In the genomic region with DNA sequence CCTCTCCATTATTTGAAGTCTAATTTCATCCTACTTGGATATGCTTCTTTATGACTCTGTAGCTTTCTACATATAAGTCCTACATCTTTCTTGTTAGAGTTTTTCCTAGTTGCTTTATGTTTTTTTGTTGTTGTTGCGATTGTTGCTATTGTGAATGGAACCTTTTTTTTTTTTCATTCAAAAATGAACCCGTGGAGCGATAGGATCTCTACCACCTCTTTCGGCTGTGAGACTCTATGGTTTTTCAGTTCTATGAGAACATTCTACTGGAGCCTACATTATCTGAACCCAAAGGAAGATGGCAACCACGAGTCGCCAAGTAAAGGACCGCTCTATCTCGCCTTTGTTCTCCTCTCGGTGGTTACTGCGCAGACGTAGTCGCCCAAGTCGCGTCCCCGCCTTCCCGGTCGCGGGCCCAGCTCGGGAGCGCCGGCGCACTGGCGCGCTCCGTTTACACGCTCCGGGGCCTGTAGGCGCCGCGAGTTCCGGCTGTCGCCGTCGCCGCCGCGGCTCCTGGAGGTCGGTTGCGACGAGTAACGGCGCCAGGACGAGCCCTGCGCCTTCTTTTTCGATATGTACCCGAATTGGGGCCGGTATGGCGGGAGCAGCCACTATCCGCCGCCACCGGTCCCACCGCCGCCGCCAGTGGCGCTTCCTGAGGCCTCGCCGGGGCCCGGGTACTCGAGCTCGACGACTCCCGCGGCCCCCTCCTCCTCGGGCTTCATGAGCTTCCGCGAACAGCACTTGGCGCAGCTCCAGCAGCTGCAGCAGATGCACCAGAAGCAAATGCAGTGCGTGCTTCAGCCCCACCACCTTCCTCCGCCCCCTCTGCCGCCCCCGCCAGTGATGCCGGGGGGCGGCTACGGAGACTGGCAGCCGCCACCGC, we compare ENCODE assay signal across 8 cellular contexts. TPM values are rescaled to one million over a fixed set of nuclear protein-coding genes. Genes with fewer than 3 reads are reported as not detected.
DNase-seq lines count a peak whose midpoint lies in the region; ATAC-seq and TF ChIP-seq lines count a peak whose summit lies in the region.

A gene with protein sequence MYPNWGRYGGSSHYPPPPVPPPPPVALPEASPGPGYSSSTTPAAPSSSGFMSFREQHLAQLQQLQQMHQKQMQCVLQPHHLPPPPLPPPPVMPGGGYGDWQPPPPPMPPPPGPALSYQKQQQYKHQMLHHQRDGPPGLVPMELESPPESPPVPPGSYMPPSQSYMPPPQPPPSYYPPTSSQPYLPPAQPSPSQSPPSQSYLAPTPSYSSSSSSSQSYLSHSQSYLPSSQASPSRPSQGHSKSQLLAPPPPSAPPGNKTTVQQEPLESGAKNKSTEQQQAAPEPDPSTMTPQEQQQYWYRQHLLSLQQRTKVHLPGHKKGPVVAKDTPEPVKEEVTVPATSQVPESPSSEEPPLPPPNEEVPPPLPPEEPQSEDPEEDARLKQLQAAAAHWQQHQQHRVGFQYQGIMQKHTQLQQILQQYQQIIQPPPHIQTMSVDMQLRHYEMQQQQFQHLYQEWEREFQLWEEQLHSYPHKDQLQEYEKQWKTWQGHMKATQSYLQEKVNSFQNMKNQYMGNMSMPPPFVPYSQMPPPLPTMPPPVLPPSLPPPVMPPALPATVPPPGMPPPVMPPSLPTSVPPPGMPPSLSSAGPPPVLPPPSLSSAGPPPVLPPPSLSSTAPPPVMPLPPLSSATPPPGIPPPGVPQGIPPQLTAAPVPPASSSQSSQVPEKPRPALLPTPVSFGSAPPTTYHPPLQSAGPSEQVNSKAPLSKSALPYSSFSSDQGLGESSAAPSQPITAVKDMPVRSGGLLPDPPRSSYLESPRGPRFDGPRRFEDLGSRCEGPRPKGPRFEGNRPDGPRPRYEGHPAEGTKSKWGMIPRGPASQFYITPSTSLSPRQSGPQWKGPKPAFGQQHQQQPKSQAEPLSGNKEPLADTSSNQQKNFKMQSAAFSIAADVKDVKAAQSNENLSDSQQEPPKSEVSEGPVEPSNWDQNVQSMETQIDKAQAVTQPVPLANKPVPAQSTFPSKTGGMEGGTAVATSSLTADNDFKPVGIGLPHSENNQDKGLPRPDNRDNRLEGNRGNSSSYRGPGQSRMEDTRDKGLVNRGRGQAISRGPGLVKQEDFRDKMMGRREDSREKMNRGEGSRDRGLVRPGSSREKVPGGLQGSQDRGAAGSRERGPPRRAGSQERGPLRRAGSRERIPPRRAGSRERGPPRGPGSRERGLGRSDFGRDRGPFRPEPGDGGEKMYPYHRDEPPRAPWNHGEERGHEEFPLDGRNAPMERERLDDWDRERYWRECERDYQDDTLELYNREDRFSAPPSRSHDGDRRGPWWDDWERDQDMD (N-terminal part only) (plus strand): TSS at position 400 of the 886 bp plus-strand sequence. CDS start 174 bp downstream, at position 574.

- H3K9me3 ChIP-seq in AG04450 (ENCODE audit: control insufficient read depth, insufficient read depth, low read length) (no peaks in the 10 kb centered on the region; the same call in 1 of the 2 replicates), spleen (no peaks in the 10 kb centered on the region)

- peak; percentile 30 to 80 (median 61) for TF ChIP-seq POLR2A in spleen (IDR thresholded peaks at IDR 0.05)

- H3K9me3 Mint-ChIP-seq in WTC11, result no peaks in the 10 kb centered on the region
- no peaks in the 10 kb centered on the region for H3K9me3 Mint-ChIP-seq in immature natural killer cell

- H3K27ac Mint-ChIP-seq in WTC11, result peak within 1 kb of the TSS; percentile 91
- peak within 1 kb of the TSS; percentile 85 to 98 (median 96) for H3K27ac Mint-ChIP-seq in immature natural killer cell

- H3K4me1 Mint-ChIP-seq in WTC11 (peaks cover 36% of the 10 kb centered on the region), immature natural killer cell (peaks cover 51% of the 10 kb centered on the region in 2 donors)

- POLR2A ChIA-PET in AG04450 (lab: Yijun Ruan, JAX), result interaction anchor here (0.6 to 1.3 kb wide), 8 partner anchors 13 to 1722 kb away, joined by 3 to 5 read pairs (median 4); a partner anchor contains a TSS
- POLR2A ChIA-PET in WTC11 (lab: Charles Lee), result interaction anchor here (0.6 to 1.3 kb wide), 3 partner anchors 31 to 142 kb away, joined by 3 to 4 read pairs (median 3); no protein-coding TSS in a partner anchor

- H3K4me3 ChIP-seq in AG04450 (ENCODE audit: low read depth, low read length), result peak within 1 kb of the TSS; percentile 84
- peak within 1 kb of the TSS; percentile 83 to 99 (median 94) for H3K4me3 ChIP-seq in spleen

- peak within 1 kb of the TSS; percentile 80 for H3K27ac ChIP-seq in AG04450 (ENCODE audit: low read depth, low read length)
- H3K27ac ChIP-seq in caudate nucleus (ENCODE audit: low read depth, low read length), result peak within 1 kb of the TSS; percentile 68
- H3K27ac ChIP-seq in spleen, result peak within 1 kb of the TSS; percentile 91 to 98 (median 92)

- peak; percentile 56 for TF ChIP-seq CTCF in AG04450 (IDR thresholded peaks at IDR 0.05; ENCODE audit: low read depth, low read length)
- no peak for TF ChIP-seq CTCF in WTC11 (IDR thresholded peaks at IDR 0.05)
- TF ChIP-seq CTCF in spleen (IDR thresholded peaks at IDR 0.05 in 8 of 11, conservative IDR thresholded peaks at IDR 0.05 in 3 of 11), result peak; percentile 3 to 78 (median 57)

- peaks cover 19 to 57% (median 51%) of the 10 kb centered on the region in 6 donors for H3K4me1 ChIP-seq in spleen

- CTCF ChIA-PET in AG04450 (lab: Charles Lee), result interaction anchor here (0.6 to 2.0 kb wide), 16 partner anchors 26 to 414 kb away, joined by 3 to 6 read pairs (median 4); no protein-coding TSS in a partner anchor
- CTCF ChIA-PET in WTC11 (lab: Charles Lee), result interaction anchor here (0.6 to 1.9 kb wide), 15 partner anchors 9 to 255 kb away, joined by 3 to 8 read pairs (median 3); a partner anchor contains a TSS

- peaks cover 5% of the 10 kb centered on the region for H3K27me3 Mint-ChIP-seq in WTC11 (ENCODE audit: low read depth)
- peaks cover 0 to 2% (median 0%) of the 10 kb centered on the region in 3 donors for H3K27me3 Mint-ChIP-seq in immature natural killer cell (ENCODE audit: low read depth in 3 of 3)

- DNase-seq in AG04450 (ENCODE audit: low read depth, low spot score), result peak; percentile 96
- peak; percentile 93 for DNase-seq in NCI-H2227 treated with DMSO at 0.1 percent for 48 hours (lab: John Stamatoyannopoulos, UW)
- DNase-seq in WTC11 (ENCODE audit: low spot score), result peak; percentile 87
- peak in 59 of 61 donors; percentile 13 to 94 (median 87) for DNase-seq in caudate nucleus (lab: John Stamatoyannopoulos, UW)
- DNase-seq in immature natural killer cell, result peak; percentile 94 to 97 (median 97)
- DNase-seq in spleen, result peak; percentile 98

- peak within 1 kb of the TSS; percentile 98 for H3K4me3 Mint-ChIP-seq in WTC11
- H3K4me3 Mint-ChIP-seq in immature natural killer cell, result peak within 1 kb of the TSS; percentile 79 to 92 (median 85)

- 0% methylated on average over 46 to 76 of the region's 76 CpGs for WGBS in spleen, 5 donors

- peaks cover 7% of the 10 kb centered on the region for H3K36me3 Mint-ChIP-seq in WTC11
- H3K36me3 Mint-ChIP-seq in immature natural killer cell, result peaks cover 0 to 4% (median 4%) of the 10 kb centered on the region in 3 donors

- H3K27me3 ChIP-seq in AG04450 (ENCODE audit: control insufficient read depth, insufficient read depth, low read length) (no peaks in the 10 kb centered on the region), spleen (replicated peaks in 1 of 7) (no peaks in the 10 kb centered on the region)

- intact Hi-C loops in spleen (cut with DNase I; ENCODE audit: low total_unique reads), result no loop called here

- peaks cover 0 to 9% (median 0%) of the 10 kb centered on the region in 6 donors for H3K36me3 ChIP-seq in spleen

- peak; percentile 93 for ATAC-seq in GM18873 (IDR thresholded peaks at IDR 0.05; ENCODE audit: low FRiP score, unreplicated experiment)
- ATAC-seq in HG03159 (IDR thresholded peaks at IDR 0.05; ENCODE audit: unreplicated experiment), result peak; percentile 92
- ATAC-seq in WTC11, result peak; percentile 98

TF ChIP-seq in WTC11, 78 proteins besides CTCF, POLR2A, EP300 and RAD21 (continues in another document):
- TF ChIP-seq, protein P1, sequence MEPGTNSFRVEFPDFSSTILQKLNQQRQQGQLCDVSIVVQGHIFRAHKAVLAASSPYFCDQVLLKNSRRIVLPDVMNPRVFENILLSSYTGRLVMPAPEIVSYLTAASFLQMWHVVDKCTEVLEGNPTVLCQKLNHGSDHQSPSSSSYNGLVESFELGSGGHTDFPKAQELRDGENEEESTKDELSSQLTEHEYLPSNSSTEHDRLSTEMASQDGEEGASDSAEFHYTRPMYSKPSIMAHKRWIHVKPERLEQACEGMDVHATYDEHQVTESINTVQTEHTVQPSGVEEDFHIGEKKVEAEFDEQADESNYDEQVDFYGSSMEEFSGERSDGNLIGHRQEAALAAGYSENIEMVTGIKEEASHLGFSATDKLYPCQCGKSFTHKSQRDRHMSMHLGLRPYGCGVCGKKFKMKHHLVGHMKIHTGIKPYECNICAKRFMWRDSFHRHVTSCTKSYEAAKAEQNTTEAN (CRISPR knock-in tag; IDR thresholded peaks at IDR 0.05), result peak; percentile 58; the same call in 1 of the 2 replicates
- TF ChIP-seq, protein P2, sequence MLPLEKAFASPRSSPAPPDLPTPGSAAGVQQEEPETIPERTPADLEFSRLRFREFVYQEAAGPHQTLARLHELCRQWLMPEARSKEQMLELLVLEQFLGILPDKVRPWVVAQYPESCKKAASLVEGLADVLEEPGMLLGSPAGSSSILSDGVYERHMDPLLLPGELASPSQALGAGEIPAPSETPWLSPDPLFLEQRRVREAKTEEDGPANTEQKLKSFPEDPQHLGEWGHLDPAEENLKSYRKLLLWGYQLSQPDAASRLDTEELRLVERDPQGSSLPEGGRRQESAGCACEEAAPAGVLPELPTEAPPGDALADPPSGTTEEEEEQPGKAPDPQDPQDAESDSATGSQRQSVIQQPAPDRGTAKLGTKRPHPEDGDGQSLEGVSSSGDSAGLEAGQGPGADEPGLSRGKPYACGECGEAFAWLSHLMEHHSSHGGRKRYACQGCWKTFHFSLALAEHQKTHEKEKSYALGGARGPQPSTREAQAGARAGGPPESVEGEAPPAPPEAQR (CRISPR knock-in tag; IDR thresholded peaks at IDR 0.05), result no peak

RNA-seq across cellular contexts. Expression of the gene that starts here (rescaled TPM):
- polyA plus RNA-seq in AG04450 (2011; rRNA removed) (15.3 and 17.6 TPM in 2 replicates), immature natural killer cell (10 to 100 TPM in 1 of 3 donors, 1 to 10 TPM in 2; 3.8 to 17.2 (median 4.8) TPM), spleen (10 to 100 TPM; 12.1 to 19.3 (median 16.7) TPM)
- polyA minus RNA-seq in AG04450 (2011; rRNA and poly(A)+ RNA removed), result 24.7 and 30.3 TPM in 2 replicates
- total RNA-seq in WTC11 (2021) (65.6 to 67.1 TPM (median 66.6 TPM) in 3 replicates), spleen (100 to 1,000 TPM in 1 of 7 donors, 10 to 100 TPM in 6; 63.0 to 100 (median 79.8) TPM)

Comparison
In these comparisons a context has a peak if more than half of its experiments do, and no peak if none do; other contexts are left out.
1. Peak in every context shown above with its lines: DNase-seq, ATAC-seq, H3K4me3 ChIP-seq and H3K27ac ChIP-seq.